14 cellular contexts compared by ENCODE assay signal in genomic region chr3:142106536-142106935, GRCh38.
"Had no signal": no experiment of that assay in that cellular context is flagged by ENCODE, and none has a peak within 500 bp of the region (broad histone marks: within the 10 kb centered on the region; RNA-seq: fewer than 3 reads in every experiment).

No MANE protein-coding gene starts in this region.

- H3K27me3 Mint-ChIP-seq: activated B cell treated with CpG ODN at 0.5 μM for 24 hours; activated CD4-positive, alpha-beta T cell treated with anti-CD3 and anti-CD28 coated beads, Interleukin-2, amount 10 ng/mL, durations not matched to agents 7 days and 5 days; activated naive CD8-positive, alpha-beta T cell treated with anti-CD3 and anti-CD28 coated beads, Interleukin-2, amount 50 U/mL, for 24 hours had no signal

- H3K27ac ChIP-seq: coronary artery, gastroesophageal sphincter, sigmoid colon had no signal

- ATAC-seq: activated naive CD8-positive, alpha-beta T cell treated with anti-CD3 and anti-CD28 coated beads, Interleukin-2, amount 50 U/mL, for 24 hours; gastroesophageal sphincter had no signal

- H3K27ac Mint-ChIP-seq: activated B cell treated with CpG ODN at 0.5 μM for 24 hours; activated CD4-positive, alpha-beta T cell treated with anti-CD3 and anti-CD28 coated beads, Interleukin-2, amount 10 ng/mL, durations not matched to agents 7 days and 5 days; activated naive CD8-positive, alpha-beta T cell treated with anti-CD3 and anti-CD28 coated beads, Interleukin-2, amount 50 U/mL, for 24 hours; T-helper 1 cell treated with Interleukin-12 subunit alpha and Interleukin-12 subunit beta and Interleukin-4 antibody, amounts not matched to agents 30 μg/mL and 1 μg/mL, for 36 hours had no signal

- H3K27me3 ChIP-seq: gastroesophageal sphincter, sigmoid colon had no signal

- H3K36me3 ChIP-seq: gastroesophageal sphincter, sigmoid colon had no signal

- H3K4me3 Mint-ChIP-seq: activated B cell treated with CpG ODN at 0.5 μM for 24 hours; activated CD4-positive, alpha-beta T cell treated with anti-CD3 and anti-CD28 coated beads, Interleukin-2, amount 10 ng/mL, durations not matched to agents 7 days and 5 days; activated naive CD8-positive, alpha-beta T cell treated with anti-CD3 and anti-CD28 coated beads, Interleukin-2, amount 50 U/mL, for 24 hours; T-helper 1 cell treated with Interleukin-12 subunit alpha and Interleukin-12 subunit beta and Interleukin-4 antibody, amounts not matched to agents 30 μg/mL and 1 μg/mL, for 36 hours had no signal

- H3K9me3 ChIP-seq: gastroesophageal sphincter, sigmoid colon had no signal

- DNase-seq: activated B cell treated with CpG ODN at 0.5 μM for 24 hours; activated CD4-positive, alpha-beta T cell treated with anti-CD3 and anti-CD28 coated beads, Interleukin-2, amount 10 ng/mL, durations not matched to agents 7 days and 5 days; activated CD8-positive, alpha-beta memory T cell treated with anti-CD3 and anti-CD28 coated beads for 24 hours; activated naive CD4-positive, alpha-beta T cell treated with Interleukin-2 at 50 U/mL for 16 hours; activated naive CD8-positive, alpha-beta T cell treated with anti-CD3 and anti-CD28 coated beads, Interleukin-2, amount 50 U/mL, for 24 hours; effector CD4-positive, alpha-beta T cell; kidney glomerular epithelial cell; occipital lobe; sigmoid colon; stimulated activated naive CD4-positive, alpha-beta T cell treated with Interleukin-2 at 50 U/mL for 16 hours; trophoblast cell had no signal

- H3K9me3 Mint-ChIP-seq: activated B cell treated with CpG ODN at 0.5 μM for 24 hours; activated naive CD8-positive, alpha-beta T cell treated with anti-CD3 and anti-CD28 coated beads, Interleukin-2, amount 50 U/mL, for 24 hours; T-helper 1 cell treated with Interleukin-12 subunit alpha and Interleukin-12 subunit beta and Interleukin-4 antibody, amounts not matched to agents 30 μg/mL and 1 μg/mL, for 36 hours had no signal

- H3K4me3 ChIP-seq: coronary artery, gastroesophageal sphincter, sigmoid colon had no signal
